ENCODE assay signal across 25 cellular contexts in the genomic region with DNA sequence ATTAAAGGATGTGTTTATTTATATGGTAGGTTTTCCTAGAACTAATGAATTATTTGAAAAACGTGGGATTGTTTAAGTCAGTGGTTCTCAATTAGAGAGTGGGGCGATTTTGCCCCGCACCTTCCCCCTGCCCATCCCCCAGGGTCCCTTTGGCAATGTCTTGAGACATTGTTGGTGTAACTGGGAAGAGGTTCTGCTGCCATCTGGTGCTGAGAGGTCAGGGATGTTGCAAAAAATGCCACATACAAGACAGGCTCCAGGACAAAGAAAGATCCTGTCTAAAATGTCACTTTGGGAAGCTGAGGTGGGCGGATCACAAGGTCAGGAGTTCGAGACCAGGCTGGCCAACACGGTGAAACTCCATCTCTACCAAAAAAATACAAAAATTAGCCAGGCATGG. TPM values are rescaled to one million over a fixed set of nuclear protein-coding genes. Genes with fewer than 3 reads are reported as not detected.
DNase-seq lines count a peak whose midpoint lies in the region; ATAC-seq and TF ChIP-seq lines count a peak whose summit lies in the region.
"Had no signal": no experiment of that assay in that cellular context is flagged by ENCODE, and none has a peak within 500 bp of the region (broad histone marks: within the 10 kb centered on the region; RNA-seq: fewer than 3 reads in every experiment).

No MANE protein-coding gene starts in this region.

- no peak overlapping the region for H3K4me3 ChIP-seq in OCI-LY1 (ENCODE audit: low read depth, low read length, poor library complexity, severe bottlenecking)
- no peak overlapping the region for H3K4me3 ChIP-seq in fibroblast of pulmonary artery (replicated peaks; ENCODE audit: low read depth, low read length)
- no peak overlapping the region for H3K4me3 ChIP-seq in transverse colon
- H3K4me3 ChIP-seq: psoas muscle, vagina had no signal

- H3K27ac ChIP-seq in OCI-LY1 (ENCODE audit: low read depth, low read length, poor library complexity, severe bottlenecking) (no peak overlapping the region), transverse colon (no peak overlapping the region)
- H3K27ac ChIP-seq: psoas muscle, RWPE1, vagina had no signal

- 68% methylated on average over 3 of the region's 6 CpGs; no CpG with 5 or more reads in 1 of the 2 donors for WGBS in transverse colon (ENCODE audit: low coverage in 1 of 2), 2 donors

- CTCF ChIA-PET in activated naive CD4-positive, alpha-beta T cell treated with anti-CD3 and anti-CD28 coated beads for 36 hours (lab: Charles Lee), result interaction anchor here (0.6 kb wide), 1 partner anchor 230 kb away, joined by 3 read pairs; no protein-coding TSS in a partner anchor

- ATAC-seq in GM21723 (IDR thresholded peaks at IDR 0.05; ENCODE audit: unreplicated experiment), result no peak
- ATAC-seq: effector memory CD8-positive, alpha-beta T cell; psoas muscle; T-cell had no signal

- no peaks in the 10 kb centered on the region for H3K79me2 ChIP-seq in OCI-LY1 (ENCODE audit: insufficient read depth, low read length)

- no peak overlapping the region for H3K27ac Mint-ChIP-seq in activated naive CD4-positive, alpha-beta T cell treated with anti-CD3 and anti-CD28 coated beads for 36 hours
- H3K27ac Mint-ChIP-seq: activated T-cell treated with anti-CD3 and anti-CD28 coated beads, Interleukin-2, amount 50 U/mL, for 24 hours; effector memory CD8-positive, alpha-beta T cell; nephron; stimulated activated naive CD8-positive, alpha-beta T cell treated with anti-CD3 and anti-CD28 coated beads, Interleukin-15, Interleukin-2, amounts not matched to agents 100 ng/mL and 50 ng/mL, for 24 hours; T-cell had no signal

- H3K27me3 ChIP-seq in OCI-LY1 (ENCODE audit: insufficient read depth, low read length) (no peaks in the 10 kb centered on the region), transverse colon (no peaks in the 10 kb centered on the region)
- H3K27me3 ChIP-seq: vagina had no signal

- no peaks in the 10 kb centered on the region for H3K27me3 Mint-ChIP-seq in activated naive CD4-positive, alpha-beta T cell treated with anti-CD3 and anti-CD28 coated beads for 36 hours (ENCODE audit: low read depth)
- H3K27me3 Mint-ChIP-seq: activated T-cell treated with anti-CD3 and anti-CD28 coated beads, Interleukin-2, amount 50 U/mL, for 24 hours; effector memory CD8-positive, alpha-beta T cell; stimulated activated naive CD8-positive, alpha-beta T cell treated with anti-CD3 and anti-CD28 coated beads, Interleukin-15, Interleukin-2, amounts not matched to agents 100 ng/mL and 50 ng/mL, for 24 hours; T-cell had no signal

- no peaks in the 10 kb centered on the region for H3K36me3 Mint-ChIP-seq in activated naive CD4-positive, alpha-beta T cell treated with anti-CD3 and anti-CD28 coated beads for 36 hours (ENCODE audit: low read depth)
- H3K36me3 Mint-ChIP-seq: T-cell had no signal

- DNase-seq in activated naive CD4-positive, alpha-beta T cell treated with anti-CD3 and anti-CD28 coated beads for 36 hours, result peak; percentile 32
- DNase-seq in activated naive CD4-positive, alpha-beta T cell treated with Interleukin-2 at 50 U/mL for 16 hours, result no peak
- DNase-seq in fibroblast of pulmonary artery (ENCODE audit: low read depth) (peak; percentile 4), transverse colon (no peak), NCI-H774 (lab: John Stamatoyannopoulos, UW) (no peak)
- no peak for DNase-seq in stimulated activated CD4-positive, alpha-beta T cell treated with anti-CD3 and anti-CD28 coated beads, Interleukin-4, amount 100 ng/mL, for 4 hours
- DNase-seq: activated CD4-positive, alpha-beta T cell treated with anti-CD3 and anti-CD28 coated beads for 1 hour; activated T-cell treated with anti-CD3 and anti-CD28 coated beads, Interleukin-2, amount 50 U/mL, for 24 hours; Calu3; central memory CD4-positive, alpha-beta T cell; effector memory CD8-positive, alpha-beta T cell; GOT3; NCI-H2029; NCI-H69; psoas muscle; stimulated activated CD4-positive, alpha-beta T cell treated with anti-CD3 and anti-CD28 coated beads, Interleukin-12 subunit alpha, Interleukin-12 subunit beta, amount 100 ng/mL, for 4 hours; T-cell had no signal

- intact Hi-C loops in activated naive CD4-positive, alpha-beta T cell treated with anti-CD3 and anti-CD28 coated beads for 36 hours (cut with micrococcal nuclease), result loop anchor here (1.0 kb wide), 2 partner anchors 228 to 293 kb away; no protein-coding TSS in a partner anchor
- intact Hi-C loops in transverse colon (cut with DNase I; ENCODE audit: low total_unique reads), result no loop called here

- no peak overlapping the region for H3K4me3 Mint-ChIP-seq in activated naive CD4-positive, alpha-beta T cell treated with anti-CD3 and anti-CD28 coated beads for 36 hours
- H3K4me3 Mint-ChIP-seq: activated T-cell treated with anti-CD3 and anti-CD28 coated beads, Interleukin-2, amount 50 U/mL, for 24 hours; effector memory CD8-positive, alpha-beta T cell; nephron; stimulated activated naive CD8-positive, alpha-beta T cell treated with anti-CD3 and anti-CD28 coated beads, Interleukin-15, Interleukin-2, amounts not matched to agents 100 ng/mL and 50 ng/mL, for 24 hours; T-cell had no signal

- H3K9me3 ChIP-seq in OCI-LY1 (ENCODE audit: low read length) (no peaks in the 10 kb centered on the region), transverse colon (no peaks in the 10 kb centered on the region)
- H3K9me3 ChIP-seq: psoas muscle, vagina had no signal

- no peak overlapping the region for H3K4me2 ChIP-seq in OCI-LY1 (ENCODE audit: low read length)

- no peaks in the 10 kb centered on the region for H3F3A ChIP-seq in OCI-LY1 (ENCODE audit: insufficient read depth, low read length)

- in situ Hi-C loops in transverse colon (cut with MboI; ENCODE audit: low pct_ligation_motif_present in 1 of 4, low pct_unique_long_range_greater_than_20kb in 1 of 4, low sequenced_read_pairs in 3 of 4), result no loop called here

- H2AFZ ChIP-seq in OCI-LY1 (ENCODE audit: low read length), result no peak overlapping the region

- no peaks in the 10 kb centered on the region for H3K4me1 Mint-ChIP-seq in activated naive CD4-positive, alpha-beta T cell treated with anti-CD3 and anti-CD28 coated beads for 36 hours (ENCODE audit: low read depth)
- H3K4me1 Mint-ChIP-seq: nephron, T-cell had no signal

- H3K36me3 ChIP-seq in OCI-LY1 (ENCODE audit: insufficient read depth, low read length), result no peaks in the 10 kb centered on the region
- no peaks in the 10 kb centered on the region for H3K36me3 ChIP-seq in transverse colon
- H3K36me3 ChIP-seq: vagina had no signal

- no peak for TF ChIP-seq EP300 in transverse colon (IDR thresholded peaks at IDR 0.05; ENCODE audit: low read depth)

- no peaks in the 10 kb centered on the region for H4K20me1 ChIP-seq in OCI-LY1 (ENCODE audit: insufficient read depth, low read length)

- TF ChIP-seq POLR2A in transverse colon (IDR thresholded peaks at IDR 0.05), result no peak

- TF ChIP-seq CTCF in OCI-LY1 (IDR thresholded peaks at IDR 0.05; ENCODE audit: low read length), result peak; percentile 32; the same call in 1 of the 2 replicates
- TF ChIP-seq CTCF in fibroblast of pulmonary artery (IDR thresholded peaks at IDR 0.05; ENCODE audit: low read length, missing control alignments), result no peak
- TF ChIP-seq CTCF in transverse colon (IDR thresholded peaks at IDR 0.05), result peak in 3 of 5 experiments; percentile 18 to 27 (median 24)

- H3K9me2 ChIP-seq in OCI-LY1 (ENCODE audit: low read depth, low read length), result no peaks in the 10 kb centered on the region

- no peak overlapping the region for H3K9ac ChIP-seq in OCI-LY1 (ENCODE audit: low read length)

- H3K4me1 ChIP-seq in OCI-LY1 (ENCODE audit: insufficient read depth, low read length, severe bottlenecking) (no peaks in the 10 kb centered on the region), transverse colon (no peaks in the 10 kb centered on the region)
- H3K4me1 ChIP-seq: psoas muscle, vagina had no signal

- H3K9me3 Mint-ChIP-seq in activated naive CD4-positive, alpha-beta T cell treated with anti-CD3 and anti-CD28 coated beads for 36 hours, result peaks cover 3% of the 10 kb centered on the region
- H3K9me3 Mint-ChIP-seq: activated T-cell treated with anti-CD3 and anti-CD28 coated beads, Interleukin-2, amount 50 U/mL, for 24 hours; nephron had no signal

RNA-seq across cellular contexts. Expression of a gene that starts 25.8 kb away (rescaled TPM):
- total RNA-seq in activated naive CD4-positive, alpha-beta T cell treated with anti-CD3 and anti-CD28 coated beads for 36 hours, result 1 to 10 TPM; 1.4 to 1.6 TPM
- total RNA-seq in transverse colon, result 1 to 10 TPM in 2 of 4 donors, not detected in 2; 7.6 to 9.0 TPM
- total RNA-seq: Calu3, HT-29, M059J, psoas muscle, vagina had no signal

Comparison
In these comparisons a context has a peak if more than half of its experiments do, and no peak if none do; other contexts are left out.
1. DNase-seq: peak in activated naive CD4-positive, alpha-beta T cell treated with anti-CD3 and anti-CD28 coated beads for 36 hours (single experiment) and fibroblast of pulmonary artery (single experiment); none in activated naive CD4-positive, alpha-beta T cell treated with Interleukin-2 at 50 U/mL for 16 hours (single experiment), transverse colon (single experiment), NCI-H774 (single experiment) and stimulated activated CD4-positive, alpha-beta T cell treated with anti-CD3 and anti-CD28 coated beads, Interleukin-4, amount 100 ng/mL, for 4 hours (0 of 2).